In the genomic region with DNA sequence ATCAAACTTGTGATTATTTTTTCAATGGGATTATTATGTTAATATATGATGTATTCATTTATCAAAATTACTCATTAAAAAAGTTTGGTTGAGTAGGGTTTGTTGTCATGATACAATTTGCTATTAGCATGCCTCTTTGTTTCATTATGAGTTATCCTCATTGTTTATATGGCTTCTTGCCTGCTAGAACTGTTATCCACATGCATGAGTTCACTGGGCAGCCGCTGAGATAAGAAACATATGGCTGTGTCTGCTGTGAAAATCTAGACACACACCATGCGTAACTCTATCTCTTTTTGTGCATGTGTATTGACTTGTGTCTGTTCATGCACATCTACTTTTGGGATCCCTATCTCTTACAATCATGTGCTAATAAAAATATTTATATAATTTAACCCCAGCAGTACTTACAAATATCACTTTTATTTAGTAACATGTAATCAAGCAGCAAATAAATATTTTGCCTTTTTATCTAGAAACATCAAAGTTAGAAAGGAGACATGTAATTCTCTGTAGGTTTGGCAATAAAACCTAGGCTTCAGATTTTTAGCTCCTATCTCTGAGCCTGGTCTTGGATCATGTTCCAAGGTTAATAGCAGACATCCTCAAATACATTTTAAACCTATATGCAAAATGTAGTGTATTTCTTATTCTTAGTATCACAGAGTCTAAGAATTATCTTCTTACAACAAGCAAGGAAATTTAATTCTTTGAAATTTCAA, we compare ENCODE assay signal across 16 cellular contexts. TPM values are rescaled to one million over a fixed set of nuclear protein-coding genes. Genes with fewer than 3 reads are reported as not detected.
DNase-seq lines count a peak whose midpoint lies in the region; ATAC-seq and TF ChIP-seq lines count a peak whose summit lies in the region.
"Had no signal": no experiment of that assay in that cellular context is flagged by ENCODE, and none has a peak within 500 bp of the region (broad histone marks: within the 10 kb centered on the region; RNA-seq: fewer than 3 reads in every experiment).

No MANE protein-coding gene starts in this region.

- H3K27ac Mint-ChIP-seq in activated T-helper 2 cell treated with anti-CD3 and anti-CD28 coated beads, Interferon-gamma antibody, Interleukin-2, Interleukin-4, amounts not matched to agents 10 μg/mL and 5 μg/mL and 100 μg/mL, durations not matched to agents 14 hours and 24 hours and 36 hours, result no peak overlapping the region

- H3K4me3 ChIP-seq in AG04450 (ENCODE audit: low read depth, low read length) (no peak overlapping the region), stomach (no peak overlapping the region)
- H3K4me3 ChIP-seq: SK-N-MC, spleen had no signal

- CTCF ChIA-PET in AG04450 (lab: Charles Lee), result no interaction called here

- H3K36me3 ChIP-seq in stomach, result no peaks in the 10 kb centered on the region
- H3K36me3 ChIP-seq: spleen, WERI-Rb-1 had no signal

- TF ChIP-seq EP300 in stomach (IDR thresholded peaks at IDR 0.05), result no peak

- H3K9me3 ChIP-seq in AG04450 (ENCODE audit: control insufficient read depth, insufficient read depth, low read length) (no peaks in the 10 kb centered on the region), stomach (no peaks in the 10 kb centered on the region)
- H3K9me3 ChIP-seq: spleen had no signal

- TF ChIP-seq POLR2A in stomach (IDR thresholded peaks at IDR 0.05), result no peak

- H3K27ac ChIP-seq in AG04450 (ENCODE audit: low read depth, low read length) (no peak overlapping the region), stomach (no peak overlapping the region)
- H3K27ac ChIP-seq: SK-N-MC, spleen, WERI-Rb-1 had no signal

- H3K9me3 Mint-ChIP-seq in activated T-helper 2 cell treated with anti-CD3 and anti-CD28 coated beads, Interferon-gamma antibody, Interleukin-2, Interleukin-4, amounts not matched to agents 10 μg/mL and 5 μg/mL and 100 μg/mL, durations not matched to agents 14 hours and 24 hours and 36 hours, result no peaks in the 10 kb centered on the region

- peaks cover 30% of the 10 kb centered on the region for H3K27me3 Mint-ChIP-seq in activated T-helper 2 cell treated with anti-CD3 and anti-CD28 coated beads, Interferon-gamma antibody, Interleukin-2, Interleukin-4, amounts not matched to agents 10 μg/mL and 5 μg/mL and 100 μg/mL, durations not matched to agents 14 hours and 24 hours and 36 hours (ENCODE audit: low read depth)

- ATAC-seq in GM21619 (IDR thresholded peaks at IDR 0.05; ENCODE audit: unreplicated experiment) (peak; percentile 55), GM19467 (IDR thresholded peaks at IDR 0.05; ENCODE audit: unreplicated experiment) (no peak)

- H3K36me3 Mint-ChIP-seq in activated T-helper 2 cell treated with anti-CD3 and anti-CD28 coated beads, Interferon-gamma antibody, Interleukin-2, Interleukin-4, amounts not matched to agents 10 μg/mL and 5 μg/mL and 100 μg/mL, durations not matched to agents 14 hours and 24 hours and 36 hours (ENCODE audit: low read depth), result no peaks in the 10 kb centered on the region

- TF ChIP-seq CTCF in AG04450 (IDR thresholded peaks at IDR 0.05; ENCODE audit: low read depth, low read length) (no peak), stomach (IDR thresholded peaks at IDR 0.05) (no peak)

- no peaks in the 10 kb centered on the region for H3K4me1 Mint-ChIP-seq in activated T-helper 2 cell treated with anti-CD3 and anti-CD28 coated beads, Interferon-gamma antibody, Interleukin-2, Interleukin-4, amounts not matched to agents 10 μg/mL and 5 μg/mL and 100 μg/mL, durations not matched to agents 14 hours and 24 hours and 36 hours (ENCODE audit: low read depth)

- H3K4me3 Mint-ChIP-seq in activated T-helper 2 cell treated with anti-CD3 and anti-CD28 coated beads, Interferon-gamma antibody, Interleukin-2, Interleukin-4, amounts not matched to agents 10 μg/mL and 5 μg/mL and 100 μg/mL, durations not matched to agents 14 hours and 24 hours and 36 hours (ENCODE audit: low read depth), result no peak overlapping the region

- intact Hi-C loops in stomach (cut with DNase I; ENCODE audit: low total_unique reads), result loop anchor here (10.0 kb wide), 1 partner anchor 129 kb away; no protein-coding TSS in a partner anchor
- intact Hi-C loops in activated T-helper 2 cell treated with anti-CD3 and anti-CD28 coated beads, Interferon-gamma antibody, Interleukin-2, Interleukin-4, amounts not matched to agents 10 μg/mL and 5 μg/mL and 100 μg/mL, durations not matched to agents 14 hours and 24 hours and 36 hours (cut with micrococcal nuclease), result no loop called here

- no peaks in the 10 kb centered on the region for H3K27me3 ChIP-seq in AG04450 (ENCODE audit: control insufficient read depth, insufficient read depth, low read length)
- no peaks in the 10 kb centered on the region for H3K27me3 ChIP-seq in stomach
- H3K27me3 ChIP-seq: spleen had no signal

- peaks cover 0 to 8% (median 0%) of the 10 kb centered on the region in 4 donors for H3K4me1 ChIP-seq in stomach
- H3K4me1 ChIP-seq: spleen had no signal

- WGBS in stomach, 5 donors, result 23 to 34% (median 28%) methylated on average over 2 of the region's 2 CpGs

- DNase-seq in AG04450 (ENCODE audit: low read depth, low spot score) (peak; percentile 67), NCI-H82 treated with DMSO at 0.1 percent for 48 hours (lab: John Stamatoyannopoulos, UW; ENCODE audit: unreplicated experiment) (peak; percentile 35), fibroblast of gingiva (ENCODE audit: low read depth) (peak; percentile 55), stomach (no peak), NCI-H2029 treated with DMSO at 0.1 percent for 48 hours (lab: John Stamatoyannopoulos, UW) (no peak)
- DNase-seq in activated T-helper 2 cell treated with anti-CD3 and anti-CD28 coated beads, Interferon-gamma antibody, Interleukin-2, Interleukin-4, amounts not matched to agents 10 μg/mL and 5 μg/mL and 100 μg/mL, durations not matched to agents 14 hours and 24 hours and 36 hours (ENCODE audit: low spot score), result no peak
- DNase-seq: activated gamma-delta T cell; effector CD8-positive, alpha-beta T cell; Kasumi-1; kidney; NCI-H2081; spleen; WERI-Rb-1 had no signal

- POLR2A ChIA-PET in AG04450 (lab: Yijun Ruan, JAX), result no interaction called here

RNA-seq across cellular contexts. Expression of gene KLF12, which starts 11.2 kb away (rescaled TPM):
- 29.3 and 29.4 TPM in 2 replicates for polyA plus RNA-seq in AG04450 (2011; rRNA removed)
- 152 and 184 TPM in 2 replicates for polyA minus RNA-seq in AG04450 (2011; rRNA and poly(A)+ RNA removed)
- total RNA-seq in stomach, result 10 to 100 TPM in 1 of 5 donors, 1 to 10 TPM in 4; 3.2 to 24.6 (median 9.3) TPM
- 1 to 10 TPM in 2 of 3 donors, under 1 TPM in 1; 0.73 to 1.2 (median 1.1) TPM for polyA plus RNA-seq in stomach
- 23.3 and 23.4 TPM in 2 replicates for total RNA-seq in activated T-helper 2 cell treated with anti-CD3 and anti-CD28 coated beads, Interferon-gamma antibody, Interleukin-2, Interleukin-4, amounts not matched to agents 10 μg/mL and 5 μg/mL and 100 μg/mL, durations not matched to agents 14 hours and 24 hours and 36 hours

Comparison
In these comparisons a context has a peak if more than half of its experiments do, and no peak if none do; other contexts are left out.
1. DNase-seq: peak in AG04450 (single experiment), NCI-H82 treated with DMSO at 0.1 percent for 48 hours (single experiment) and fibroblast of gingiva (single experiment); none in stomach (single experiment), NCI-H2029 treated with DMSO at 0.1 percent for 48 hours (single experiment) and activated T-helper 2 cell treated with anti-CD3 and anti-CD28 coated beads, Interferon-gamma antibody, Interleukin-2, Interleukin-4, amounts not matched to agents 10 μg/mL and 5 μg/mL and 100 μg/mL, durations not matched to agents 14 hours and 24 hours and 36 hours (single experiment).